ENCODE assay signal across 10 cellular contexts in genomic region chr7:2518101-2518500, GRCh38. TPM values are rescaled to one million over a fixed set of nuclear protein-coding genes. Genes with fewer than 3 reads are reported as not detected.
DNase-seq lines count a peak whose midpoint lies in the region; ATAC-seq and TF ChIP-seq lines count a peak whose summit lies in the region.
"Had no signal": no experiment of that assay in that cellular context is flagged by ENCODE, and none has a peak within 500 bp of the region (broad histone marks: within the 10 kb centered on the region; RNA-seq: fewer than 3 reads in every experiment).

No MANE protein-coding gene starts in this region.

- H3K27ac ChIP-seq in endodermal cell (ENCODE audit: low read depth, low read length) (no peak overlapping the region), gastroesophageal sphincter (no peak overlapping the region)

- no peak for DNase-seq in activated T-cell treated with anti-CD3 and anti-CD28 coated beads, Interleukin-2, amount 50 U/mL, for 24 hours
- DNase-seq in activated T-cell treated with anti-CD3 and anti-CD28 coated beads, Interleukin-2, amount 50 U/mL, for 1 hour, result no peak
- DNase-seq in NCI-H82 (lab: John Stamatoyannopoulos, UW) (peak; percentile 90), endodermal cell (peak; percentile 73), medulla oblongata (ENCODE audit: extremely low spot score) (no peak), HUDEP-2 (lab: John Stamatoyannopoulos, UW; ENCODE audit: unreplicated experiment in 76 of 76) (no peak)
- DNase-seq: heart right ventricle had no signal

- H3K27me3 ChIP-seq in endodermal cell (ENCODE audit: control insufficient read depth, insufficient read depth, low read length, poor library complexity, severe bottlenecking), result peaks cover 34% of the 10 kb centered on the region
- H3K27me3 ChIP-seq in gastroesophageal sphincter, result peaks cover 43% of the 10 kb centered on the region

- H3K27ac Mint-ChIP-seq in activated T-cell treated with anti-CD3 and anti-CD28 coated beads, Interleukin-2, amount 50 U/mL, for 24 hours, result peak overlapping the region; percentile 16
- H3K27ac Mint-ChIP-seq in endodermal cell, result no peak overlapping the region
- peak overlapping the region; percentile 46 for H3K27ac Mint-ChIP-seq in stimulated activated memory B cell treated with anti-CD40 and anti-IgM and Interleukin-4, amounts not matched to agents 10 μg/mL and 1 μg/mL and 100 μg/mL, for 72 hours

- peaks cover 7% of the 10 kb centered on the region for H3K36me3 Mint-ChIP-seq in activated T-cell treated with anti-CD3 and anti-CD28 coated beads, Interleukin-2, amount 50 U/mL, for 24 hours (ENCODE audit: low read depth)
- H3K36me3 Mint-ChIP-seq in endodermal cell (ENCODE audit: low read depth), result no peaks in the 10 kb centered on the region
- H3K36me3 Mint-ChIP-seq in stimulated activated memory B cell treated with anti-CD40 and anti-IgM and Interleukin-4, amounts not matched to agents 10 μg/mL and 1 μg/mL and 100 μg/mL, for 72 hours, result peaks cover 9% of the 10 kb centered on the region

- no peak overlapping the region for H3K9ac ChIP-seq in endodermal cell (ENCODE audit: extremely low read depth, low read length, poor library complexity, severe bottlenecking)

- peak overlapping the region; percentile 55 for H3K4me3 Mint-ChIP-seq in activated T-cell treated with anti-CD3 and anti-CD28 coated beads, Interleukin-2, amount 50 U/mL, for 24 hours
- peak overlapping the region; percentile 54 for H3K4me3 Mint-ChIP-seq in endodermal cell
- peak overlapping the region; percentile 54 for H3K4me3 Mint-ChIP-seq in stimulated activated memory B cell treated with anti-CD40 and anti-IgM and Interleukin-4, amounts not matched to agents 10 μg/mL and 1 μg/mL and 100 μg/mL, for 72 hours

- no peak for ATAC-seq in stimulated activated memory B cell treated with anti-CD40 and anti-IgM and Interleukin-4, amounts not matched to agents 10 μg/mL and 1 μg/mL and 100 μg/mL, for 72 hours
- ATAC-seq in gastroesophageal sphincter, result no peak

- WGBS in endodermal cell (ENCODE audit: insufficient coverage in 1 of 2, insufficient read length in 1 of 2), 2 experiments, result 62 to 74% methylated on average over 3 to 8 of the region's 8 CpGs
- WGBS in gastroesophageal sphincter (ENCODE audit: low coverage in 1 of 2), 2 donors, result 48 to 57% methylated on average over 1 to 4 of the region's 8 CpGs

- H3K9me3 Mint-ChIP-seq in activated T-cell treated with anti-CD3 and anti-CD28 coated beads, Interleukin-2, amount 50 U/mL, for 24 hours, result no peaks in the 10 kb centered on the region
- no peaks in the 10 kb centered on the region for H3K9me3 Mint-ChIP-seq in endodermal cell
- no peaks in the 10 kb centered on the region for H3K9me3 Mint-ChIP-seq in stimulated activated memory B cell treated with anti-CD40 and anti-IgM and Interleukin-4, amounts not matched to agents 10 μg/mL and 1 μg/mL and 100 μg/mL, for 72 hours

- TF ChIP-seq POLR2A in gastroesophageal sphincter (IDR thresholded peaks at IDR 0.05), result no peak

- TF ChIP-seq CTCF in endodermal cell (conservative IDR thresholded peaks at IDR 0.05), result no peak
- TF ChIP-seq CTCF in gastroesophageal sphincter (IDR thresholded peaks at IDR 0.05), result no peak

- peaks cover 46% of the 10 kb centered on the region for H3K4me1 Mint-ChIP-seq in activated T-cell treated with anti-CD3 and anti-CD28 coated beads, Interleukin-2, amount 50 U/mL, for 24 hours (ENCODE audit: low read depth)
- peaks cover 43% of the 10 kb centered on the region for H3K4me1 Mint-ChIP-seq in endodermal cell
- H3K4me1 Mint-ChIP-seq in stimulated activated memory B cell treated with anti-CD40 and anti-IgM and Interleukin-4, amounts not matched to agents 10 μg/mL and 1 μg/mL and 100 μg/mL, for 72 hours, result peaks cover 44% of the 10 kb centered on the region

- H3K4me1 ChIP-seq in endodermal cell (ENCODE audit: control insufficient read depth, insufficient read depth, low read length) (no peaks in the 10 kb centered on the region), gastroesophageal sphincter (peaks cover 0 to 45% (median 20%) of the 10 kb centered on the region in 3 donors)

- no peaks in the 10 kb centered on the region for H3K9me3 ChIP-seq in endodermal cell (ENCODE audit: control insufficient read depth, low read length)
- H3K9me3 ChIP-seq in gastroesophageal sphincter, result no peaks in the 10 kb centered on the region
- H3K9me3 ChIP-seq: heart right ventricle, neutrophil had no signal

- no peak for TF ChIP-seq EP300 in gastroesophageal sphincter (IDR thresholded peaks at IDR 0.05)

- H3K27me3 Mint-ChIP-seq in activated T-cell treated with anti-CD3 and anti-CD28 coated beads, Interleukin-2, amount 50 U/mL, for 24 hours, result no peaks in the 10 kb centered on the region
- peaks cover 31% of the 10 kb centered on the region for H3K27me3 Mint-ChIP-seq in endodermal cell (ENCODE audit: insufficient read depth)
- no peaks in the 10 kb centered on the region for H3K27me3 Mint-ChIP-seq in stimulated activated memory B cell treated with anti-CD40 and anti-IgM and Interleukin-4, amounts not matched to agents 10 μg/mL and 1 μg/mL and 100 μg/mL, for 72 hours

- no peak overlapping the region for H3K4me3 ChIP-seq in endodermal cell (ENCODE audit: low read length)
- no peak overlapping the region for H3K4me3 ChIP-seq in gastroesophageal sphincter

- H3K36me3 ChIP-seq in endodermal cell (ENCODE audit: control insufficient read depth, insufficient read depth, low read length) (no peaks in the 10 kb centered on the region), gastroesophageal sphincter (no peaks in the 10 kb centered on the region)
- H3K36me3 ChIP-seq: heart right ventricle, neutrophil had no signal

RNA-seq across cellular contexts. Expression of gene LFNG, which starts 1.5 kb away (rescaled TPM):
- total RNA-seq in endodermal cell (10 to 100 TPM; 16.0 to 47.2 TPM), gastroesophageal sphincter (1 to 10 TPM; 4.4 to 9.8 (median 8.4) TPM)
- polyA plus RNA-seq in endodermal cell (2013, experiment 1 of 2), result 54.6 TPM
- polyA plus RNA-seq in endodermal cell (2013, experiment 2 of 2), result 43.4 TPM

RNA-seq across cellular contexts. Expression of gene BRAT1, which starts 37.2 kb away (rescaled TPM):
- total RNA-seq in endodermal cell, result 10 to 100 TPM; 42.1 to 42.7 TPM
- 46.3 TPM for polyA plus RNA-seq in endodermal cell (2013, experiment 1 of 2)
- 42.2 TPM for polyA plus RNA-seq in endodermal cell (2013, experiment 2 of 2)
- total RNA-seq in gastroesophageal sphincter, result 10 to 100 TPM; 19.9 to 36.0 (median 32.4) TPM

RNA-seq across cellular contexts. Expression of gene IQCE, which starts 40.7 kb away (rescaled TPM):
- total RNA-seq in endodermal cell, result 10 to 100 TPM; 15.4 to 20.8 TPM
- polyA plus RNA-seq in endodermal cell (2013, experiment 1 of 2), result 15.7 TPM
- 13.5 TPM for polyA plus RNA-seq in endodermal cell (2013, experiment 2 of 2)
- total RNA-seq in gastroesophageal sphincter, result 10 to 100 TPM in 3 of 4 donors, 1 to 10 TPM in 1; 9.7 to 23.5 (median 15.6) TPM

RNA-seq across cellular contexts. Expression of gene GRIFIN, which starts 41.9 kb away (rescaled TPM):
- not detected for total RNA-seq in endodermal cell
- polyA plus RNA-seq in endodermal cell (2013, experiment 1 of 2), result not detected
- not detected for polyA plus RNA-seq in endodermal cell (2013, experiment 2 of 2)
- not detected for total RNA-seq in gastroesophageal sphincter
- total RNA-seq: heart right ventricle had no signal
- polyA plus RNA-seq: heart right ventricle had no signal

Comparison
In these comparisons a context has a peak if more than half of its experiments do, and no peak if none do; other contexts are left out.
1. DNase-seq: peak in NCI-H82 (single experiment) and endodermal cell (single experiment); none in activated T-cell treated with anti-CD3 and anti-CD28 coated beads, Interleukin-2, amount 50 U/mL, for 24 hours (single experiment), activated T-cell treated with anti-CD3 and anti-CD28 coated beads, Interleukin-2, amount 50 U/mL, for 1 hour (single experiment), medulla oblongata (single experiment) and HUDEP-2 (0 of 76).
2. Peak in every context shown above with its lines, with median percentiles within 50 percentile points of each other: H3K4me3 Mint-ChIP-seq.